Comparison of ENCODE assay signal across 12 cellular contexts in the genomic region with DNA sequence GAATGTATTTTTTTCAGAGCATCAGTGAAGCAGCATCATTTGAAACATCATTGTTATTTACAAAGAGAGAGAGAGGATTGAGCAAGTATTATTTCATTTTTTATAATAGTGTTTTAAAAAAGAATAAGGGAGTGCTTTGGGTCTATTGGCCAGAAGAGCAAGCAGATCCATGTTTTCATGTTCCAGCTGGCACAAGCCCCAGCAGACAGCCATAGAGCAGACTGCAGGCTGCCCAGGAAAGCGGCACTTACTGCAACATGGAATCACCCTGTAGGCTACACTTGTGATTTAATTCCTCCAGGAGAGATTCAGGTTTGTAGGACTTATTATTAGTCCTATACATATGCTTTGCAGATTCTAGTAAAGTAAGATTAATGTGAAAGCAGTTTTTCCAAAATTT.
DNase-seq lines count a peak whose midpoint lies in the region; ATAC-seq lines count a peak whose summit lies in the region.
"Had no signal": no experiment of that assay in that cellular context is flagged by ENCODE, and none has a peak within 500 bp of the region (broad histone marks: within the 10 kb centered on the region; RNA-seq: fewer than 3 reads in every experiment).

No MANE protein-coding gene starts in this region.

- DNase-seq in Ammon's horn (ENCODE audit: low spot score) (peak; percentile 68), NCI-H2029 treated with DMSO at 0.1 percent for 48 hours (lab: John Stamatoyannopoulos, UW) (peak; percentile 17), cerebellar cortex (ENCODE audit: low spot score) (peak; percentile 81), medulla oblongata (ENCODE audit: extremely low spot score) (peak; percentile 66), HUDEP-2 (lab: John Stamatoyannopoulos, UW; ENCODE audit: unreplicated experiment in 76 of 76) (no peak), HK-2 (ENCODE audit: unreplicated experiment) (no peak), SK-N-DZ (ENCODE audit: low spot score) (no peak)
- DNase-seq: activated CD4-positive, alpha-beta T cell treated with anti-CD3 and anti-CD28 coated beads, Interleukin-2, amount 10 ng/mL, durations not matched to agents 24 days and 14 days; activated T-cell treated with anti-CD3 and anti-CD28 coated beads, Interleukin-2, amount 50 U/mL, for 48 hours; NCI-H510A had no signal

- ATAC-seq in activated CD4-positive, CD25-positive, alpha-beta regulatory T cell treated with anti-CD3 and anti-CD28 coated beads, Interleukin-2, amount 50 U/mL, for 24 hours = no peak
- ATAC-seq: psoas muscle had no signal

Comparison
In these comparisons a context has a peak if more than half of its experiments do, and no peak if none do; other contexts are left out.
1. DNase-seq: peak in Ammon's horn (single experiment), NCI-H2029 treated with DMSO at 0.1 percent for 48 hours (single experiment), cerebellar cortex (single experiment) and medulla oblongata (single experiment); none in HUDEP-2 (0 of 76), HK-2 (single experiment) and SK-N-DZ (single experiment).